In the genomic region with DNA sequence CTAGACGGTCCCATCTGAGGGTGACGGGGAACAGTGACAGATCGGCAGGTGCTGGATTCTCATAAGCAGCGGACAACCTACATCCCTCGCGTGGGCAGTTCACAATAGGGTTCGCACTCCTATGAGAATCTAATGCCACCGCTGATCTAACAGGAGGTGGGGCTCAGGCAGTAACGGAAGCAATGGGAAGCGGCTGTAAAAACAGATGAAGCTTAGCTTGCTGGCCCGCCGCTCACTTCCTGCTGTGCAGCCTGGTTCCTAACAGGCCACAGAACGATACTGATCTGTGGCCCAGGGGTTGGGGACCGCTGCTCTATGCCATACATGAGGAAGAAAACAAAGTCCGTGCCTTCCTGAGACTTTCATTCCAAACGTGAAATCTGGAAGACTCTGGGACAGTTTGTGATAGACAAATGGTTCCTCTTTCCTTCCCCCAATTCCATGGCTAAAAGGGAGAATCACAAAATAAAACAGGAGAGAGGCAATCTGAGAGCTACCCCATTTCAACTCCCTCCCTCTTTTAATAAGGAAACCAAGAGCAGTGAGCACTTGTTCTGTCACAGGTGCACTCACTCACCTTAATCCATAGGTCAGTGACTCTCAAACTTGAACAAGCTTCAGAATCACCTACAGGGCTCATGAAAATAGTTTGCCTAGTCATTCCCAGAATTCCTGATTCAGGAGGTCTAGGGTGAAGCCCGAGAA, we compare ENCODE assay signal across 10 cellular contexts. TPM values are rescaled to one million over a fixed set of nuclear protein-coding genes. Genes with fewer than 3 reads are reported as not detected.
A peak's percentile ranks its signal among the peaks of the same experiment; 100 is the strongest.
DNase-seq lines count a peak whose midpoint lies in the region; ATAC-seq and TF ChIP-seq lines count a peak whose summit lies in the region.
"Had no signal": no experiment of that assay in that cellular context is flagged by ENCODE, and none has a peak within 500 bp of the region (broad histone marks: within the 10 kb centered on the region; RNA-seq: fewer than 3 reads in every experiment).

No MANE protein-coding gene starts in this region.

- TF ChIP-seq CTCF in endothelial cell (IDR thresholded peaks at IDR 0.05; ENCODE audit: unreplicated experiment) (no peak), MCF 10A (IDR thresholded peaks at IDR 0.05; ENCODE audit: unreplicated experiment) (no peak)

- BruUV-seq in MCF 10A (replicated peaks; lab: Mats Ljungman, UMichigan): no TSS peak

- H3K4me1 Mint-ChIP-seq in endothelial cell (ENCODE audit: unreplicated experiment) (peaks cover 40% of the 10 kb centered on the region), MCF 10A (ENCODE audit: insufficient read depth, unreplicated experiment) (peaks cover 6% of the 10 kb centered on the region)

- ATAC-seq in GM21619 (IDR thresholded peaks at IDR 0.05; ENCODE audit: unreplicated experiment): peak; percentile 74
- ATAC-seq in GM21717 (IDR thresholded peaks at IDR 0.05; ENCODE audit: unreplicated experiment): no peak

- H3K27ac Mint-ChIP-seq in endothelial cell (ENCODE audit: unreplicated experiment) (peak overlapping the region; percentile 91), MCF 10A (ENCODE audit: low read depth, unreplicated experiment) (no peak overlapping the region)

- H3K36me3 Mint-ChIP-seq in endothelial cell (ENCODE audit: low read depth, unreplicated experiment): peaks cover 4% of the 10 kb centered on the region
- peaks cover 26% of the 10 kb centered on the region for H3K36me3 Mint-ChIP-seq in MCF 10A (ENCODE audit: insufficient read depth, unreplicated experiment)

- intact Hi-C loops in MCF 10A (cut with micrococcal nuclease): no loop called here

- H3K27me3 Mint-ChIP-seq in endothelial cell (ENCODE audit: unreplicated experiment): peaks cover 6% of the 10 kb centered on the region
- H3K27me3 Mint-ChIP-seq in MCF 10A (ENCODE audit: insufficient read depth, unreplicated experiment): no peaks in the 10 kb centered on the region

- H3K9me3 Mint-ChIP-seq in endothelial cell (ENCODE audit: unreplicated experiment) (no peaks in the 10 kb centered on the region), MCF 10A (ENCODE audit: unreplicated experiment) (no peaks in the 10 kb centered on the region)

- peak; percentile 53 for DNase-seq in activated CD4-positive, alpha-beta T cell treated with anti-CD3 and anti-CD28 coated beads for 48 hours
- DNase-seq in endothelial cell (ENCODE audit: low spot score) (peak; percentile 72), MCF 10A (ENCODE audit: unreplicated experiment) (no peak), NCI-H1105 treated with DMSO at 0.1 percent for 48 hours (lab: John Stamatoyannopoulos, UW) (no peak), HK-2 (ENCODE audit: unreplicated experiment) (no peak)
- peak; percentile 25 for DNase-seq in stimulated activated CD4-positive, alpha-beta T cell treated with anti-CD3 and anti-CD28 coated beads, Interleukin-4, amount 100 ng/mL, for 1 hour
- DNase-seq: NCI-H187 had no signal

- POLR2A ChIA-PET in MCF 10A (lab: Yijun Ruan, JAX): interaction anchor here (0.6 to 0.7 kb wide), 2 partner anchors 8 to 786 kb away, joined by 3 to 6 read pairs; no protein-coding TSS in a partner anchor

- CTCF ChIA-PET in MCF 10A (lab: Yijun Ruan, JAX): interaction anchor here (0.7 to 13.4 kb wide), 5 partner anchors 11 to 532 kb away, joined by 3 to 209 read pairs (median 4); no protein-coding TSS in a partner anchor

- H3K4me3 Mint-ChIP-seq in endothelial cell (ENCODE audit: unreplicated experiment): no peak overlapping the region
- H3K4me3 Mint-ChIP-seq in MCF 10A (ENCODE audit: unreplicated experiment): no peak overlapping the region

RNA-seq across cellular contexts. Expression of a gene that starts 12.1 kb away (rescaled TPM):
- total RNA-seq in endothelial cell (ENCODE audit: unreplicated experiment): 28.4 TPM
- 11.1 and 11.2 TPM in 2 replicates for total RNA-seq in MCF 10A (2022)

RNA-seq across cellular contexts. Expression of a gene that starts 16.4 kb away (rescaled TPM):
- total RNA-seq in endothelial cell (ENCODE audit: unreplicated experiment) (not detected), MCF 10A (2022) (not detected in 2 replicates)
- total RNA-seq: skeletal muscle tissue had no signal

RNA-seq across cellular contexts. Expression of a gene that starts 27.6 kb away (rescaled TPM):
- total RNA-seq in endothelial cell (ENCODE audit: unreplicated experiment): not detected
- not detected in 2 replicates for total RNA-seq in MCF 10A (2022)
- total RNA-seq: skeletal muscle tissue had no signal

Comparison
In these comparisons a context has a peak if more than half of its experiments do, and no peak if none do; other contexts are left out.
1. DNase-seq: peak in activated CD4-positive, alpha-beta T cell treated with anti-CD3 and anti-CD28 coated beads for 48 hours (single experiment), endothelial cell (single experiment) and stimulated activated CD4-positive, alpha-beta T cell treated with anti-CD3 and anti-CD28 coated beads, Interleukin-4, amount 100 ng/mL, for 1 hour (single experiment); none in MCF 10A (single experiment), NCI-H1105 treated with DMSO at 0.1 percent for 48 hours (single experiment) and HK-2 (single experiment).